Comparison of ENCODE assay signal across 12 cellular contexts in the genomic region with DNA sequence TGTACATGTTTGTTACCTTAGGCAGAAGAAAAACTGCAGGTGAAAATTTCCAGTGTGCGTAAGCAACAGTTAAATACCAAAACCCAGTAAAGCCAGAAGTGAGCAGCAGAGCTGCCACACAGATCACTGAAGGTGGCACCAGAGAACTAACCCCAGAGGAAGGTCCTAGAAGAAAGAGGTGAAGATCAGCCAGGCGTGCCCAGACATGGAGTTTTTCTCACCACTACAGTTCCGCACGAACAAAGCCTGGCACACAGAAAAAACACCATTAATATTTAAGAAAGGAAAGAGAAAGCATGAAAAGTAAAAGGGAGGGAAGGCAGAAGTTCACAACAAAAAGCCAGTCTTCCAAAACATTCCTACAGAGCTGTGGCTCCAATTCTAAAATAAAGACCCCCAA.
DNase-seq lines count a peak whose midpoint lies in the region; ATAC-seq, FAIRE-seq and TF ChIP-seq lines count a peak whose summit lies in the region.
"Had no signal": no experiment of that assay in that cellular context is flagged by ENCODE, and none has a peak within 500 bp of the region (broad histone marks: within the 10 kb centered on the region; RNA-seq: fewer than 3 reads in every experiment).

No MANE protein-coding gene starts in this region.

- H3K4me1 ChIP-seq in CD8-positive, alpha-beta memory T cell (ENCODE audit: insufficient read depth, low read length): no peaks in the 10 kb centered on the region
- peaks cover 0 to 2% of the 10 kb centered on the region in 2 donors for H3K4me1 ChIP-seq in kidney (ENCODE audit: control insufficient read depth in 1 of 2, insufficient read depth in 1 of 2, low read depth in 1 of 2, low read length in 2 of 2)

- H3K9ac ChIP-seq in kidney (ENCODE audit: low read length in 2 of 2): no peak overlapping the region

- H3K4me3 ChIP-seq in GM12865 (ENCODE audit: low read depth, low read length): no peak overlapping the region
- H3K4me3 ChIP-seq in bronchial epithelial cell (ENCODE audit: low read depth, low read length): no peak overlapping the region
- no peak overlapping the region for H3K4me3 ChIP-seq in CD8-positive, alpha-beta memory T cell (ENCODE audit: low read length)
- H3K4me3 ChIP-seq in kidney (ENCODE audit: low read length in 2 of 2): no peak overlapping the region
- H3K4me3 ChIP-seq: heart left ventricle, thoracic aorta had no signal

- H3K36me3 ChIP-seq in bronchial epithelial cell (ENCODE audit: control insufficient read depth, insufficient read depth, low read length): no peaks in the 10 kb centered on the region
- H3K36me3 ChIP-seq in CD8-positive, alpha-beta memory T cell (ENCODE audit: insufficient read depth, low read length): no peaks in the 10 kb centered on the region
- H3K36me3 ChIP-seq in kidney (ENCODE audit: control insufficient read depth in 1 of 2, insufficient read depth in 2 of 2, low read length in 2 of 2): no peaks in the 10 kb centered on the region
- H3K36me3 ChIP-seq: heart left ventricle, thoracic aorta had no signal

- FAIRE-seq in bronchial epithelial cell (lab: Jason Lieb, UNC) (no peak), kidney (lab: Jason Lieb, UNC) (no peak)
- FAIRE-seq: HepG2 had no signal

- CTCF ChIA-PET in CD8-positive, alpha-beta memory T cell (lab: Charles Lee): no interaction called here

- no peak overlapping the region for H3K27ac ChIP-seq in CD8-positive, alpha-beta memory T cell (ENCODE audit: low read depth, low read length)
- no peak overlapping the region for H3K27ac ChIP-seq in kidney (ENCODE audit: low read depth in 2 of 2, low read length in 2 of 2)
- H3K27ac ChIP-seq: heart left ventricle, thoracic aorta had no signal

- no peaks in the 10 kb centered on the region for H3K27me3 Mint-ChIP-seq in CD8-positive, alpha-beta memory T cell

- POLR2A ChIA-PET in CD8-positive, alpha-beta memory T cell (lab: Charles Lee): no interaction called here

- no peak overlapping the region for H3K4me3 Mint-ChIP-seq in CD8-positive, alpha-beta memory T cell

- ATAC-seq in GM19463 (IDR thresholded peaks at IDR 0.05; ENCODE audit: unreplicated experiment) (peak; percentile 80), HG03135 (IDR thresholded peaks at IDR 0.05; ENCODE audit: unreplicated experiment) (peak; percentile 63), Right ventricle myocardium inferior (no peak)
- ATAC-seq: heart left ventricle, HepG2 had no signal

- no peaks in the 10 kb centered on the region for H3K27me3 ChIP-seq in bronchial epithelial cell (ENCODE audit: control insufficient read depth, insufficient read depth, low read length)
- no peaks in the 10 kb centered on the region for H3K27me3 ChIP-seq in CD8-positive, alpha-beta memory T cell (ENCODE audit: insufficient read depth, low read length, poor library complexity, severe bottlenecking)
- H3K27me3 ChIP-seq: heart left ventricle had no signal

- H3K27ac Mint-ChIP-seq in CD8-positive, alpha-beta memory T cell: no peak overlapping the region

- H3K9me3 Mint-ChIP-seq in CD8-positive, alpha-beta memory T cell: peaks cover 0 to 7% (median 0%) of the 10 kb centered on the region in 5 donors

- DNase-seq in GM12865 (ENCODE audit: low read depth) (peak; percentile 78), bronchial epithelial cell (ENCODE audit: low read depth) (peak; percentile 77), Right ventricle myocardium inferior (ENCODE audit: missing footprints) (no peak), kidney (no peak)
- no peak for DNase-seq in CD8-positive, alpha-beta memory T cell
- no peak for DNase-seq in stimulated activated CD4-positive, alpha-beta T cell treated with anti-CD3 and anti-CD28 coated beads, Interleukin-2, amount 100 ng/mL, for 24 hours
- DNase-seq: DND-41, heart left ventricle had no signal

- H3K4me1 Mint-ChIP-seq in CD8-positive, alpha-beta memory T cell: no peaks in the 10 kb centered on the region

- TF ChIP-seq CTCF in GM12865 (IDR thresholded peaks at IDR 0.05; ENCODE audit: insufficient read depth, low read depth, low read length, missing control alignments): peak; percentile 11
- TF ChIP-seq CTCF in bronchial epithelial cell (IDR thresholded peaks at IDR 0.05; ENCODE audit: insufficient read depth, low read length, severe bottlenecking): peak; percentile 37
- TF ChIP-seq CTCF in kidney (IDR thresholded peaks at IDR 0.05; ENCODE audit: borderline replicate concordance, extremely low read depth, insufficient read depth): no peak

- intact Hi-C loops in Right ventricle myocardium inferior (cut with DNase I) (no loop called here), kidney (cut with DNase I) (no loop called here)

- H3K36me3 Mint-ChIP-seq in CD8-positive, alpha-beta memory T cell: peaks cover 0 to 2% (median 0%) of the 10 kb centered on the region in 3 donors

- H3K9me3 ChIP-seq in CD8-positive, alpha-beta memory T cell (ENCODE audit: low read length): no peaks in the 10 kb centered on the region
- H3K9me3 ChIP-seq in kidney (ENCODE audit: control insufficient read depth in 1 of 2, low read length in 2 of 2): no peaks in the 10 kb centered on the region
- H3K9me3 ChIP-seq: heart left ventricle, thoracic aorta had no signal

Comparison
In these comparisons a context has a peak if more than half of its experiments do, and no peak if none do; other contexts are left out.
1. DNase-seq: peak in GM12865 (single experiment) and bronchial epithelial cell (single experiment); none in CD8-positive, alpha-beta memory T cell (0 of 5), Right ventricle myocardium inferior (single experiment), kidney (single experiment) and stimulated activated CD4-positive, alpha-beta T cell treated with anti-CD3 and anti-CD28 coated beads, Interleukin-2, amount 100 ng/mL, for 24 hours (0 of 2).